ENCODE assay signal across 9 cellular contexts in the genomic region with DNA sequence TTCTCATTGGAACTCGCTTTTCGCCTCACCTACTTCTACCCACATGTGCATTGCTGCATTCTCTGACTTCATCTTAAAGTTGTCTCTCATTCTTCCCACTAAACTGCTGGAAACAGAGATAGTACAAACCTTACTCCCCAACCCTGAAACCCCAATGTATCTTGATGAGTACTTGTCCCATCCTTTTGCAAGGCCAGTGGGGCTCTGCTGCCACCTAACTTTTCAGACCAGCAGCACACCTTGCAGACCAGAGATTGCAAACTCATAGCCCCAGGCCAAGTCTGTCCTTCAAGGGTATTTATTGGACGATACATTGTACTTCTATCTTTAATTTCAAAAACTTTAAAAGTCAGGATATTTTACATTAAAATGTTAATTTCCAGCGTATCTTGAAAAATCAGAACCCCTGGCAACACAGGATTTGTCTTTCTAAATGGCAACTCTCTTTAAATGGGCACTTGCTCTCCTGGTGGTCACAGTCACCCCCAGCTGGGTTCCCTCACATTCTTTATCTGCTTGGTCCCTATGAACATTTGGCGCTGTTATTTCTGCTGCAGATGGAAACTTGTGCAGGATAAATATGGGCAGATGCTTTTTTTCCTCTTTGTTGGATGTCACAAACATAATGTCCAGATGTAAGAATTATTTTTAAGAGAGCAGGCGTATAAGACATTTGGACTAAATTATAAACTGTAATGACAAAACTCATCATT.
DNase-seq lines count a peak whose midpoint lies in the region; ATAC-seq, FAIRE-seq and TF ChIP-seq lines count a peak whose summit lies in the region.
"Had no signal": no experiment of that assay in that cellular context is flagged by ENCODE, and none has a peak within 500 bp of the region (broad histone marks: within the 10 kb centered on the region; RNA-seq: fewer than 3 reads in every experiment).

No MANE protein-coding gene starts in this region.

- no peak for FAIRE-seq in kidney (lab: Jason Lieb, UNC)

- H3K27me3 ChIP-seq in DND-41 (ENCODE audit: insufficient read depth, low read length, poor library complexity): no peaks in the 10 kb centered on the region

- H3K9ac ChIP-seq in DND-41 (ENCODE audit: low read depth, low read length): no peak overlapping the region
- no peak overlapping the region for H3K9ac ChIP-seq in kidney (ENCODE audit: low read length in 2 of 2)

- H3K4me2 ChIP-seq in DND-41 (ENCODE audit: insufficient read depth, low read length): no peak overlapping the region

- TF ChIP-seq CTCF in DND-41 (IDR thresholded peaks at IDR 0.05; ENCODE audit: borderline replicate concordance, extremely low read depth, low read length, poor library complexity, severe bottlenecking) (peak; percentile 40), kidney (IDR thresholded peaks at IDR 0.05; ENCODE audit: borderline replicate concordance, extremely low read depth, insufficient read depth) (peak; percentile 41)

- H3K79me2 ChIP-seq in DND-41 (ENCODE audit: insufficient read depth, low read length): no peaks in the 10 kb centered on the region

- H3K4me3 ChIP-seq in DND-41 (ENCODE audit: low read depth in 1 of 2, low read length in 2 of 2) (no peak overlapping the region), kidney (ENCODE audit: low read length in 2 of 2) (no peak overlapping the region)

- peaks cover 3% of the 10 kb centered on the region for H3K9me3 ChIP-seq in DND-41 (ENCODE audit: insufficient read depth, low read length, severe bottlenecking)
- H3K9me3 ChIP-seq in kidney (ENCODE audit: control insufficient read depth in 1 of 2, low read length in 2 of 2): no peaks in the 10 kb centered on the region

- ATAC-seq in DND-41 (ENCODE audit: insufficient read depth, low read depth) (peak; percentile 24; the same call in 1 of the 3 replicates), HG03521 (IDR thresholded peaks at IDR 0.05; ENCODE audit: unreplicated experiment) (no peak)

- DNase-seq in DND-41 (no peak), H4 (ENCODE audit: low spot score) (peak; percentile 23), SK-MEL-5 (ENCODE audit: low read depth, low spot score) (peak; percentile 59), kidney (no peak), NCI-H1694 treated with DMSO at 0.1 percent for 48 hours (lab: John Stamatoyannopoulos, UW) (no peak), superior temporal gyrus (ENCODE audit: extremely low spot score) (no peak), NCI-H1436 (lab: John Stamatoyannopoulos, UW) (no peak)
- DNase-seq: activated naive CD8-positive, alpha-beta T cell treated with anti-CD3 and anti-CD28 coated beads for 36 hours had no signal

- intact Hi-C loops in kidney (cut with DNase I): no loop called here

- in situ Hi-C loops in SK-MEL-5 (cut with HindIII; ENCODE audit: low pct_unique_long_range_greater_than_20kb, low sequenced_read_pairs): no loop called here

- no peak overlapping the region for H2AFZ ChIP-seq in DND-41 (ENCODE audit: low read depth, low read length)

- H3K27ac ChIP-seq in DND-41 (ENCODE audit: low read length) (no peak overlapping the region), kidney (ENCODE audit: low read depth in 2 of 2, low read length in 2 of 2) (no peak overlapping the region)

- no peaks in the 10 kb centered on the region for H3K4me1 ChIP-seq in DND-41 (ENCODE audit: insufficient read depth, low read length)
- no peaks in the 10 kb centered on the region for H3K4me1 ChIP-seq in kidney (ENCODE audit: control insufficient read depth in 1 of 2, insufficient read depth in 1 of 2, low read depth in 1 of 2, low read length in 2 of 2)

- H4K20me1 ChIP-seq in DND-41 (ENCODE audit: insufficient read depth, low read length): no peaks in the 10 kb centered on the region

- no peaks in the 10 kb centered on the region for H3K36me3 ChIP-seq in DND-41 (ENCODE audit: insufficient read depth, low read length)
- no peaks in the 10 kb centered on the region for H3K36me3 ChIP-seq in kidney (ENCODE audit: control insufficient read depth in 1 of 2, insufficient read depth in 2 of 2, low read length in 2 of 2)

Comparison
In these comparisons a context has a peak if more than half of its experiments do, and no peak if none do; other contexts are left out.
1. DNase-seq: peak in H4 (single experiment) and SK-MEL-5 (single experiment); none in DND-41 (single experiment), kidney (single experiment), NCI-H1694 treated with DMSO at 0.1 percent for 48 hours (single experiment), superior temporal gyrus (single experiment) and NCI-H1436 (single experiment).